Comparison of ENCODE assay signal across 8 cellular contexts in genomic region chr17:82752371-82753200, GRCh38. TPM values are rescaled to one million over a fixed set of nuclear protein-coding genes. Genes with fewer than 3 reads are reported as not detected.
A peak's percentile ranks its signal among the peaks of the same experiment; 100 is the strongest.
DNase-seq lines count a peak whose midpoint lies in the region; ATAC-seq, FAIRE-seq and TF ChIP-seq lines count a peak whose summit lies in the region.

No MANE protein-coding gene starts in this region.

- peak; percentile 15 for ATAC-seq in GM21515 (IDR thresholded peaks at IDR 0.05; ENCODE audit: unreplicated experiment)

- no peak for FAIRE-seq in small intestine (lab: Jason Lieb, UNC)

- TF ChIP-seq CTCF in adrenal gland (IDR thresholded peaks at IDR 0.05): no peak

- peak overlapping the region in 4 of 5 donors; percentile 56 to 92 (median 83) for H3K27ac ChIP-seq in adrenal gland
- H3K27ac ChIP-seq in small intestine (ENCODE audit: low read depth in 1 of 2, low read length in 1 of 2): peak overlapping the region; percentile 80 to 93

- intact Hi-C loops in adrenal gland (cut with DNase I): loop anchor here in 1 of 2 donors (10.0 kb wide), 1 partner anchor 108 kb away; the partner anchor contains the start of gene WDR45B

- H3K27me3 ChIP-seq in adrenal gland (no peaks in the 10 kb centered on the region), iPS-15b (ENCODE audit: control insufficient read depth, insufficient read depth, low read length) (peaks cover 5% of the 10 kb centered on the region), small intestine (ENCODE audit: control insufficient read depth in 2 of 2, insufficient read depth in 2 of 2, low read length in 2 of 2) (no peaks in the 10 kb centered on the region)

- H3K9me3 ChIP-seq in adrenal gland (replicated peaks in 1 of 3) (no peaks in the 10 kb centered on the region), iPS-15b (ENCODE audit: control insufficient read depth, insufficient read depth, low read length) (no peaks in the 10 kb centered on the region), small intestine (ENCODE audit: control insufficient read depth, low read depth) (no peaks in the 10 kb centered on the region)

- DNase-seq in GM03348 (ENCODE audit: low spot score) (peak; percentile 67), HuH-7.5 (ENCODE audit: low spot score) (peak; percentile 68), adrenal gland (peak in 4 of 7 donors; percentile 32 to 51 (median 46)), small intestine (peak; percentile 29), NCI-H1105 (lab: John Stamatoyannopoulos, UW) (no peak), NCI-H187 treated with DMSO at 0.1 percent for 48 hours (lab: John Stamatoyannopoulos, UW) (no peak)

- peak overlapping the region; percentile 47 for H3K9ac ChIP-seq in iPS-15b (ENCODE audit: low read depth, low read length)

- H3K36me3 ChIP-seq in adrenal gland (replicated peaks in 1 of 2) (peaks cover 0 to 6% of the 10 kb centered on the region in 2 donors), iPS-15b (ENCODE audit: control insufficient read depth, insufficient read depth, low read length) (peaks cover 9% of the 10 kb centered on the region), small intestine (ENCODE audit: control insufficient read depth in 2 of 2, insufficient read depth in 2 of 2, low read length in 2 of 2) (no peaks in the 10 kb centered on the region)

- peaks cover 8 to 10% of the 10 kb centered on the region in 2 donors for H3K4me1 ChIP-seq in adrenal gland (replicated peaks in 1 of 2)
- H3K4me1 ChIP-seq in iPS-15b (ENCODE audit: control insufficient read depth, insufficient read depth, low read length): peaks cover 16% of the 10 kb centered on the region
- peaks cover 0 to 5% of the 10 kb centered on the region in 2 donors for H3K4me1 ChIP-seq in small intestine (ENCODE audit: control insufficient read depth in 2 of 2, insufficient read depth in 1 of 2, low read depth in 1 of 2, low read length in 1 of 2)

- WGBS in adrenal gland, 4 donors: 1 to 2% (median 2%) methylated on average over 18 to 72 of the region's 72 CpGs
- 2% methylated on average over 39 to 72 of the region's 72 CpGs for WGBS in small intestine, 3 donors

- no peak for TF ChIP-seq POLR2A in adrenal gland (IDR thresholded peaks at IDR 0.05)

- H3K4me3 ChIP-seq in adrenal gland (peak overlapping the region; percentile 27 to 92 (median 30)), iPS-15b (ENCODE audit: low read depth, low read length) (peak overlapping the region; percentile 93), small intestine (ENCODE audit: low read depth in 1 of 2, low read length in 2 of 2) (peak overlapping the region; percentile 73 to 92)

RNA-seq across cellular contexts. Expression of gene TBCD, which starts 0.7 kb away (rescaled TPM):
- 100 to 1,000 TPM in 2 of 8 donors, 10 to 100 TPM in 6; 44.7 to 112 (median 66.2) TPM for total RNA-seq in adrenal gland
- polyA plus RNA-seq in adrenal gland: 100 to 1,000 TPM in 2 of 3 donors, 10 to 100 TPM in 1; 25.6 to 240 (median 159) TPM
- 10 to 100 TPM; 38.7 to 83.7 (median 62.1) TPM for polyA plus RNA-seq in small intestine

RNA-seq across cellular contexts. Expression of gene FN3K, which starts 17.2 kb away (rescaled TPM):
- 100 to 1,000 TPM in 1 of 8 donors, 10 to 100 TPM in 7; 16.0 to 136 (median 66.9) TPM for total RNA-seq in adrenal gland
- polyA plus RNA-seq in adrenal gland: 10 to 100 TPM; 32.8 to 43.0 (median 38.7) TPM
- 10 to 100 TPM; 17.9 to 24.6 (median 22.4) TPM for polyA plus RNA-seq in small intestine

RNA-seq across cellular contexts. Expression of gene FN3KRP, which starts 36.1 kb away (rescaled TPM):
- 10 to 100 TPM in 7 of 8 donors, 1 to 10 TPM in 1; 6.8 to 41.2 (median 23.5) TPM for total RNA-seq in adrenal gland
- polyA plus RNA-seq in adrenal gland (10 to 100 TPM; 25.7 to 37.3 (median 30.6) TPM), small intestine (10 to 100 TPM; 20.3 to 27.3 (median 25.8) TPM)

RNA-seq across cellular contexts. Expression of gene RAB40B, which starts 54.1 kb away (rescaled TPM):
- total RNA-seq in adrenal gland: 10 to 100 TPM in 6 of 8 donors, 1 to 10 TPM in 2; 5.9 to 33.3 (median 14.0) TPM
- polyA plus RNA-seq in adrenal gland (10 to 100 TPM in 2 of 3 donors, 1 to 10 TPM in 1; 4.1 to 19.1 (median 16.8) TPM), small intestine (10 to 100 TPM in 1 of 3 donors, 1 to 10 TPM in 2; 8.1 to 18.6 (median 9.3) TPM)

Comparison
In these comparisons a context has a peak if more than half of its experiments do, and no peak if none do; other contexts are left out.
1. DNase-seq: peak in GM03348 (single experiment), HuH-7.5 (single experiment), adrenal gland (4 of 7) and small intestine (single experiment); none in NCI-H1105 (single experiment) and NCI-H187 treated with DMSO at 0.1 percent for 48 hours (single experiment).
2. H3K4me3 ChIP-seq: peak in every context shown above with its lines; median percentile 93 in iPS-15b; 82 in small intestine; 30 in adrenal gland.